ENCODE assay signal across 1 cellular context in the genomic region with DNA sequence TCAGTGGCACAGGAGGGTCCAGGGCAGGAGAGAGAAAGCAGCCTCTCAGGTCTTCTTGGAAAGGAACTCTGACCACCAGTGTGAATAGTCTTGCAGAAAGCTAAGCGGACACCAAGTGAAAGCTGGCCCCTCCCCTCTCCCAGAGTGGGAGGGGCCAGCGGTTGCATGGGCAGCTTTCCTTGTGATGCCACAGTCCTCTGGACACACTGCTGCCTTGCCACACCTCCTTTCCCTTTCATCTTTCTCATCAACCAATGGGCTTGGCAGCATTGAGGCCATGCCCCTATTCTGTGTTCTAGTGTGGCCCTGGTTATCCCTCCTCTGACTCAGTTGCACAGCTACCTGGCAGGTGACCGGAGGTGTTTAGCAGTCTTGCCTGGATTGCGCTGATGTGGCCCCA.
TF ChIP-seq lines count a peak whose summit lies in the region.

No MANE protein-coding gene starts in this region.

TF ChIP-seq in GM23338, 12 proteins besides CTCF, POLR2A, EP300 and RAD21 (continued from another document):
- TF ChIP-seq EZH2 (IDR thresholded peaks at IDR 0.05; ENCODE audit: low read depth, unreplicated experiment), result no peak
